Comparison of ENCODE assay signal across 25 cellular contexts in genomic region chr3:5690904-5691532, GRCh38.
"Had no signal": no experiment of that assay in that cellular context is flagged by ENCODE, and none has a peak within 500 bp of the region (broad histone marks: within the 10 kb centered on the region; RNA-seq: fewer than 3 reads in every experiment).

No MANE protein-coding gene starts in this region.

- H3K27me3 ChIP-seq: brain microvascular endothelial cell, cardiac muscle cell had no signal

- ATAC-seq: activated CD8-positive, alpha-beta T cell treated with anti-CD3 and anti-CD28 coated beads, Interleukin-2, amount 10 ng/mL, durations not matched to agents 7 days and 5 days; activated naive CD4-positive, alpha-beta T cell treated with anti-CD3 and anti-CD28 coated beads, Interleukin-2, amount 50 U/mL, for 72 hours; T-helper 17 cell; WTC11 had no signal

- H3K4me1 Mint-ChIP-seq: T-helper 17 cell, WTC11 had no signal

- H3K4me3 ChIP-seq: cardiac muscle cell, PC-9 had no signal

- H3K4me2 ChIP-seq: PC-9 had no signal

- H3K27ac ChIP-seq: brain microvascular endothelial cell, cardiac muscle cell, PC-9 had no signal

- DNase-seq: activated CD4-positive, alpha-beta T cell treated with anti-CD3 and anti-CD28 coated beads for 48 hours; activated CD4-positive, alpha-beta T cell treated with anti-CD3 and anti-CD28 coated beads, Interleukin-2, amount 50 U/mL, for 4 hours; activated CD4-positive, CD25-positive, alpha-beta regulatory T cell treated with anti-CD3 and anti-CD28 coated beads, Interleukin-2, amount 50 U/mL, for 72 hours; activated CD8-positive, alpha-beta memory T cell treated with anti-CD3 and anti-CD28 coated beads, Interleukin-2, amount 50 U/mL, for 48 hours; activated CD8-positive, alpha-beta T cell treated with anti-CD3 and anti-CD28 coated beads, Interleukin-2, amount 10 ng/mL, durations not matched to agents 7 days and 5 days; activated effector memory CD4-positive, alpha-beta T cell treated with Interleukin-2 at 50 U/mL for 16 hours; activated naive CD4-positive, alpha-beta T cell treated with Interleukin-2 at 50 U/mL for 16 hours; activated T-cell treated with anti-CD3 and anti-CD28 coated beads, Interleukin-2, amount 50 U/mL, for 1 hour; amygdala; brain microvascular endothelial cell; Kasumi-1; NCI-H1105 treated with DMSO at 0.1 percent for 48 hours; NCI-H1436 treated with DMSO at 0.1 percent for 48 hours; NCI-H187; NCI-H2081; NCI-H446; NCI-H524; SIG-M5; T-helper 17 cell; T-helper 9 cell had no signal

- H3K4me3 Mint-ChIP-seq: activated CD8-positive, alpha-beta T cell treated with anti-CD3 and anti-CD28 coated beads, Interleukin-2, amount 10 ng/mL, durations not matched to agents 7 days and 5 days; activated T-helper 1 cell treated with anti-CD3 and anti-CD28 coated beads, Interleukin-12 subunit alpha, Interleukin-12 subunit beta, Interleukin-2, Interleukin-4 antibody, amounts not matched to agents 30 ng/mL and 10 ng/mL and 1 ng/mL, durations not matched to agents 14 hours and 24 hours and 36 hours; T-helper 17 cell; WTC11 had no signal

- H3K27me3 Mint-ChIP-seq: T-helper 17 cell had no signal

- H3K36me3 ChIP-seq: brain microvascular endothelial cell, cardiac muscle cell had no signal

- H2AFZ ChIP-seq: PC-9 had no signal

- H3K27ac Mint-ChIP-seq: activated CD8-positive, alpha-beta T cell treated with anti-CD3 and anti-CD28 coated beads, Interleukin-2, amount 10 ng/mL, durations not matched to agents 7 days and 5 days; activated naive CD4-positive, alpha-beta T cell treated with anti-CD3 and anti-CD28 coated beads, Interleukin-2, amount 50 U/mL, for 72 hours; activated T-helper 1 cell treated with anti-CD3 and anti-CD28 coated beads, Interleukin-12 subunit alpha, Interleukin-12 subunit beta, Interleukin-2, Interleukin-4 antibody, amounts not matched to agents 30 ng/mL and 10 ng/mL and 1 ng/mL, durations not matched to agents 14 hours and 24 hours and 36 hours; T-helper 17 cell; WTC11 had no signal
